ENCODE assay signal across 35 cellular contexts in genomic region chr7:146709628-146710027, GRCh38.
"Had no signal": no experiment of that assay in that cellular context is flagged by ENCODE, and none has a peak within 500 bp of the region (broad histone marks: within the 10 kb centered on the region; RNA-seq: fewer than 3 reads in every experiment).

No MANE protein-coding gene starts in this region.

- H3K4me3 Mint-ChIP-seq: activated CD4-positive, alpha-beta T cell treated with anti-CD3 and anti-CD28 coated beads for 36 hours; activated CD4-positive, alpha-beta T cell treated with anti-CD3 and anti-CD28 coated beads, Interleukin-2, amount 10 ng/mL, durations not matched to agents 7 days and 5 days; activated CD8-positive, alpha-beta T cell treated with anti-CD3 and anti-CD28 coated beads, Interleukin-2, amount 10 ng/mL, durations not matched to agents 7 days and 5 days; activated naive CD4-positive, alpha-beta T cell treated with anti-CD3 and anti-CD28 coated beads for 36 hours; activated naive CD8-positive, alpha-beta T cell treated with anti-CD3 and anti-CD28 coated beads, Interleukin-2, amount 50 U/mL, for 24 hours; activated T-cell treated with anti-CD3 and anti-CD28 coated beads, Interleukin-2, amount 50 U/mL, for 4 hours; activated T-helper 1 cell treated with anti-CD3 and anti-CD28 coated beads, Interleukin-12 subunit alpha, Interleukin-12 subunit beta, Interleukin-2, Interleukin-4 antibody, amounts not matched to agents 30 ng/mL and 10 ng/mL and 1 ng/mL, durations not matched to agents 14 hours and 24 hours and 36 hours; T-helper 1 cell treated with Interleukin-12 subunit alpha and Interleukin-12 subunit beta and Interleukin-4 antibody, amounts not matched to agents 30 μg/mL and 1 μg/mL, for 36 hours; T-helper 2 cell treated with Interferon-gamma antibody and Interleukin-4, amounts not matched to agents 5 μg/mL and 100 μg/mL, for 36 hours; WTC11 had no signal

- H3K9me3 ChIP-seq: SJCRH30, SK-N-SH had no signal

- H3K4me2 ChIP-seq: SK-N-SH had no signal

- H3K9ac ChIP-seq: SK-N-SH had no signal

- H3K27ac ChIP-seq: brain microvascular endothelial cell, SJCRH30 had no signal

- H3K4me3 ChIP-seq: SJCRH30 had no signal

- H3K36me3 Mint-ChIP-seq: activated naive CD4-positive, alpha-beta T cell treated with anti-CD3 and anti-CD28 coated beads, Interleukin-2, amount 50 U/mL, for 72 hours; WTC11 had no signal

- H3K27me3 ChIP-seq: brain microvascular endothelial cell, SJCRH30 had no signal

- FAIRE-seq: TTC549 had no signal

- H3K4me1 ChIP-seq: SJCRH30 had no signal

- H3K27ac Mint-ChIP-seq: activated CD4-positive, alpha-beta T cell treated with anti-CD3 and anti-CD28 coated beads for 36 hours; activated CD4-positive, alpha-beta T cell treated with anti-CD3 and anti-CD28 coated beads, Interleukin-2, amount 10 ng/mL, durations not matched to agents 7 days and 5 days; activated CD8-positive, alpha-beta T cell treated with anti-CD3 and anti-CD28 coated beads, Interleukin-2, amount 10 ng/mL, durations not matched to agents 7 days and 5 days; activated naive CD4-positive, alpha-beta T cell treated with anti-CD3 and anti-CD28 coated beads for 36 hours; activated naive CD4-positive, alpha-beta T cell treated with anti-CD3 and anti-CD28 coated beads, Interleukin-2, amount 50 U/mL, for 72 hours; activated naive CD8-positive, alpha-beta T cell treated with anti-CD3 and anti-CD28 coated beads, Interleukin-2, amount 50 U/mL, for 24 hours; activated T-helper 1 cell treated with anti-CD3 and anti-CD28 coated beads, Interleukin-12 subunit alpha, Interleukin-12 subunit beta, Interleukin-2, Interleukin-4 antibody, amounts not matched to agents 30 ng/mL and 10 ng/mL and 1 ng/mL, durations not matched to agents 14 hours and 24 hours and 36 hours; T-helper 1 cell treated with Interleukin-12 subunit alpha and Interleukin-12 subunit beta and Interleukin-4 antibody, amounts not matched to agents 30 μg/mL and 1 μg/mL, for 36 hours; T-helper 2 cell treated with Interferon-gamma antibody and Interleukin-4, amounts not matched to agents 5 μg/mL and 100 μg/mL, for 36 hours; WTC11 had no signal

- H3K36me3 ChIP-seq: brain microvascular endothelial cell, SJCRH30 had no signal

- DNase-seq: activated CD4-positive, alpha-beta T cell treated with anti-CD3 and anti-CD28 coated beads for 36 hours; activated CD4-positive, alpha-beta T cell treated with anti-CD3 and anti-CD28 coated beads, Interleukin-2, amount 10 ng/mL, durations not matched to agents 7 days and 5 days; activated CD4-positive, alpha-beta T cell treated with anti-CD3 and anti-CD28 coated beads, Interleukin-2, amount 50 U/mL, for 48 hours; activated CD8-positive, alpha-beta T cell treated with anti-CD3 and anti-CD28 coated beads, Interleukin-2, amount 10 ng/mL, durations not matched to agents 7 days and 5 days; activated gamma-delta T cell treated with Interleukin-2 at 50 U/mL for 16 hours; activated naive CD4-positive, alpha-beta T cell treated with anti-CD3 and anti-CD28 coated beads for 36 hours; activated naive CD8-positive, alpha-beta T cell treated with anti-CD3 and anti-CD28 coated beads, Interleukin-2, amount 50 U/mL, for 24 hours; activated T-cell treated with anti-CD3 and anti-CD28 coated beads for 4 hours; activated T-cell treated with anti-CD3 and anti-CD28 coated beads, Interleukin-2, amount 50 U/mL, for 4 hours; anterior cingulate cortex; brain microvascular endothelial cell; central memory CD4-positive, alpha-beta T cell; Karpas-422; KBM-7; NCI-H1092; NCI-H1417; NCI-H146; NCI-H187; NCI-H2029 treated with DMSO at 0.1 percent for 48 hours; NCI-H2107; NCI-H2171; NCI-H510A; NCI-H526; NCI-H748 treated with DMSO at 0.1 percent for 48 hours; SHP77; SJCRH30; SK-N-SH had no signal

- H3K27me3 Mint-ChIP-seq: activated CD4-positive, alpha-beta T cell treated with anti-CD3 and anti-CD28 coated beads for 36 hours; activated CD4-positive, alpha-beta T cell treated with anti-CD3 and anti-CD28 coated beads, Interleukin-2, amount 10 ng/mL, durations not matched to agents 7 days and 5 days; activated naive CD8-positive, alpha-beta T cell treated with anti-CD3 and anti-CD28 coated beads, Interleukin-2, amount 50 U/mL, for 24 hours had no signal

- ATAC-seq: activated CD4-positive, alpha-beta T cell treated with anti-CD3 and anti-CD28 coated beads for 36 hours; activated CD4-positive, CD25-positive, alpha-beta regulatory T cell treated with anti-CD3 and anti-CD28 coated beads, Interleukin-2, amount 50 U/mL, for 24 hours; activated CD8-positive, alpha-beta T cell treated with anti-CD3 and anti-CD28 coated beads, Interleukin-2, amount 10 ng/mL, durations not matched to agents 7 days and 5 days; activated naive CD4-positive, alpha-beta T cell treated with anti-CD3 and anti-CD28 coated beads, Interleukin-2, amount 50 U/mL, for 72 hours; activated naive CD8-positive, alpha-beta T cell treated with anti-CD3 and anti-CD28 coated beads, Interleukin-2, amount 50 U/mL, for 24 hours; activated T-cell treated with anti-CD3 and anti-CD28 coated beads, Interleukin-2, amount 50 U/mL, for 4 hours; Panc1; WTC11 had no signal

- H3K4me1 Mint-ChIP-seq: activated CD4-positive, alpha-beta T cell treated with anti-CD3 and anti-CD28 coated beads for 36 hours; activated CD4-positive, alpha-beta T cell treated with anti-CD3 and anti-CD28 coated beads, Interleukin-2, amount 10 ng/mL, durations not matched to agents 7 days and 5 days; activated naive CD8-positive, alpha-beta T cell treated with anti-CD3 and anti-CD28 coated beads, Interleukin-2, amount 50 U/mL, for 24 hours; WTC11 had no signal

- H3K9me2 ChIP-seq: SK-N-SH had no signal

- H3K9me3 Mint-ChIP-seq: activated CD4-positive, alpha-beta T cell treated with anti-CD3 and anti-CD28 coated beads, Interleukin-2, amount 10 ng/mL, durations not matched to agents 7 days and 5 days; T-helper 1 cell treated with Interleukin-12 subunit alpha and Interleukin-12 subunit beta and Interleukin-4 antibody, amounts not matched to agents 30 μg/mL and 1 μg/mL, for 36 hours had no signal
